Comparison of ENCODE assay signal across 10 cellular contexts in genomic region chr12:68001486-68002466, GRCh38. TPM values are rescaled to one million over a fixed set of nuclear protein-coding genes. Genes with fewer than 3 reads are reported as not detected.
DNase-seq lines count a peak whose midpoint lies in the region; ATAC-seq and TF ChIP-seq lines count a peak whose summit lies in the region.
"Had no signal": no experiment of that assay in that cellular context is flagged by ENCODE, and none has a peak within 500 bp of the region (broad histone marks: within the 10 kb centered on the region; RNA-seq: fewer than 3 reads in every experiment).

No MANE protein-coding gene starts in this region.

- ATAC-seq in HG02938 (IDR thresholded peaks at IDR 0.05; ENCODE audit: unreplicated experiment) = no peak

- CTCF ChIA-PET in HEK293T (lab: Yijun Ruan, JAX) = interaction anchor here (0.6 kb wide), 1 partner anchor 313 kb away, joined by 3 read pairs; no protein-coding TSS in a partner anchor

- DNase-seq in DMS53 (lab: John Stamatoyannopoulos, UW) (peak; percentile 74), HEK293T (ENCODE audit: extremely low spot score) (peak; percentile 19), SK-N-DZ (ENCODE audit: low spot score) (peak; percentile 49), left kidney (ENCODE audit: low read depth, low spot score) (peak; percentile 8), OCI-M2 (lab: John Stamatoyannopoulos, UW; ENCODE audit: unreplicated experiment) (no peak)
- DNase-seq in stimulated activated CD4-positive, alpha-beta T cell treated with anti-CD3 and anti-CD28 coated beads, Interleukin-4, amount 100 ng/mL, for 24 hours = no peak
- DNase-seq in stimulated activated CD4-positive, alpha-beta T cell treated with anti-CD3 and anti-CD28 coated beads, Interleukin-2, amount 100 ng/mL, for 24 hours = no peak
- DNase-seq: GOT3 had no signal

- POLR2A ChIA-PET in HEK293T (lab: Yijun Ruan, JAX) = no interaction called here

TF ChIP-seq in HEK293T, 16 proteins besides CTCF, POLR2A, EP300 and RAD21:
- TF ChIP-seq FOXA1 (IDR thresholded peaks at IDR 0.05) (no peak), ELF4 (IDR thresholded peaks at IDR 0.05) (no peak), L3MBTL2 (conservative IDR thresholded peaks at IDR 0.05) (no peak), FOXK2 (IDR thresholded peaks at IDR 0.05) (no peak), BHLHE40 (IDR thresholded peaks at IDR 0.05; ENCODE audit: borderline replicate concordance) (no peak)

RNA-seq across cellular contexts. Expression of gene IFNG-AS1, which starts 12.5 kb away (rescaled TPM):
- not detected in 2 replicates for polyA plus RNA-seq in SK-N-DZ (2014; cell fraction: cytosol; rRNA removed)
- polyA plus RNA-seq in SK-N-DZ (2014; cell fraction: nucleus; rRNA removed) = not detected in 2 replicates
- polyA plus RNA-seq: urinary bladder had no signal

Comparison
In these comparisons a context has a peak if more than half of its experiments do, and no peak if none do; other contexts are left out.
1. DNase-seq: peak in DMS53 (single experiment), HEK293T (single experiment), SK-N-DZ (single experiment) and left kidney (single experiment); none in OCI-M2 (single experiment), stimulated activated CD4-positive, alpha-beta T cell treated with anti-CD3 and anti-CD28 coated beads, Interleukin-4, amount 100 ng/mL, for 24 hours (single experiment) and stimulated activated CD4-positive, alpha-beta T cell treated with anti-CD3 and anti-CD28 coated beads, Interleukin-2, amount 100 ng/mL, for 24 hours (0 of 2).